8 cellular contexts compared by ENCODE assay signal in genomic region chr5:159099049-159099760, GRCh38. TPM values are rescaled to one million over a fixed set of nuclear protein-coding genes. Genes with fewer than 3 reads are reported as not detected.
A peak's percentile ranks its signal among the peaks of the same experiment; 100 is the strongest.
DNase-seq lines count a peak whose midpoint lies in the region; ATAC-seq and TF ChIP-seq lines count a peak whose summit lies in the region.

No MANE protein-coding gene starts in this region.

- peaks cover 37 to 76% of the 10 kb centered on the region in 2 donors for H3K27me3 Mint-ChIP-seq in T-cell

- no peaks in the 10 kb centered on the region for H3K36me3 Mint-ChIP-seq in T-cell

- CTCF ChIA-PET in T-cell (lab: Charles Lee) = no interaction called here

- H3K27ac ChIP-seq in caudate nucleus (ENCODE audit: low read depth, low read length) = peak overlapping the region; percentile 62

- H3K27me3 ChIP-seq in kidney epithelial cell (ENCODE audit: control insufficient read depth, insufficient read depth, low read length) = peaks cover 62% of the 10 kb centered on the region

- POLR2A ChIA-PET in T-cell (lab: Charles Lee) = no interaction called here

- H3K4me3 ChIP-seq in AG09309 (ENCODE audit: control insufficient read depth, low read depth, low read length) (peak overlapping the region; percentile 52), kidney epithelial cell (ENCODE audit: low read depth, low read length) (peak overlapping the region; percentile 49)

- no peaks in the 10 kb centered on the region for H3K36me3 ChIP-seq in kidney epithelial cell (ENCODE audit: control insufficient read depth, insufficient read depth, low read length)

- peak overlapping the region in 1 of 2 donors; percentile 61 for H3K27ac Mint-ChIP-seq in T-cell

- H3K4me3 Mint-ChIP-seq in T-cell = peak overlapping the region; percentile 84 to 91 (median 86)

- peak; percentile 10 for DNase-seq in AG09309 (ENCODE audit: low read depth)
- DNase-seq in HuH-7.5 (ENCODE audit: low spot score) = peak; percentile 56
- DNase-seq in T-cell = peak in 9 of 34 experiments; percentile 22 to 49 (median 36)
- DNase-seq in caudate nucleus (lab: John Stamatoyannopoulos, UW) = peak in 3 of 61 donors; percentile 18 to 38 (median 37)
- DNase-seq in kidney epithelial cell (ENCODE audit: low read depth) = no peak
- DNase-seq in stimulated activated CD4-positive, alpha-beta T cell treated with anti-CD3 and anti-CD28 coated beads, Interleukin-4, amount 100 ng/mL, for 4 hours = peak; percentile 34 to 46
- no peak for DNase-seq in MV-4-11 (lab: John Stamatoyannopoulos, UW)

- H3K4me1 Mint-ChIP-seq in T-cell = peaks cover 37 to 58% (median 49%) of the 10 kb centered on the region in 3 donors

- TF ChIP-seq CTCF in AG09309 (IDR thresholded peaks at IDR 0.05; ENCODE audit: control insufficient read depth, insufficient read depth, low read depth, low read length, missing control alignments) = no peak
- TF ChIP-seq CTCF in kidney epithelial cell (IDR thresholded peaks at IDR 0.05; ENCODE audit: insufficient read depth, low read length, poor library complexity, severe bottlenecking) = no peak

- peak; percentile 17 for ATAC-seq in GM18868 (IDR thresholded peaks at IDR 0.05; ENCODE audit: unreplicated experiment)
- ATAC-seq in T-cell (replicated peaks in 1 of 4) = peak; percentile 51 to 54 (median 53)

- no peaks in the 10 kb centered on the region for H3K9me3 Mint-ChIP-seq in T-cell

RNA-seq across cellular contexts. Expression of gene EBF1, which starts 0.5 kb away (rescaled TPM):
- total RNA-seq in T-cell = 1 to 10 TPM in 3 of 5 donors, under 1 TPM in 2; 0.38 to 4.2 (median 1.4) TPM
- total RNA-seq in kidney epithelial cell = 0.38 and 0.62 TPM in 2 replicates

Comparison
In these comparisons a context has a peak if more than half of its experiments do, and no peak if none do; other contexts are left out.
1. DNase-seq: peak in AG09309 (single experiment), HuH-7.5 (single experiment) and stimulated activated CD4-positive, alpha-beta T cell treated with anti-CD3 and anti-CD28 coated beads, Interleukin-4, amount 100 ng/mL, for 4 hours (2 of 2); none in kidney epithelial cell (single experiment) and MV-4-11 (single experiment).